8 cellular contexts compared by ENCODE assay signal in genomic region chr6:137697267-137697938, GRCh38.
DNase-seq lines count a peak whose midpoint lies in the region; ATAC-seq and TF ChIP-seq lines count a peak whose summit lies in the region.

No MANE protein-coding gene starts in this region.

- no peaks in the 10 kb centered on the region for H3K27me3 ChIP-seq in Caco-2 (replicated peaks; ENCODE audit: control insufficient read depth, insufficient read depth, low read length)

- BruUV-seq in Caco-2 (replicated peaks; lab: Mats Ljungman, UMichigan) = no TSS peak

- peaks cover 44% of the 10 kb centered on the region for H3K4me1 ChIP-seq in Caco-2

- no peaks in the 10 kb centered on the region for H3K27me3 Mint-ChIP-seq in Caco-2 (ENCODE audit: insufficient read depth, unreplicated experiment)

- H3K9me3 Mint-ChIP-seq in Caco-2 (ENCODE audit: unreplicated experiment) = peaks cover 8% of the 10 kb centered on the region
- no peaks in the 10 kb centered on the region for H3K9me3 Mint-ChIP-seq in stimulated activated effector memory CD8-positive, alpha-beta T cell treated with anti-CD3 and anti-CD28 coated beads, Interleukin-12 subunit alpha, Interleukin-12 subunit beta, amount 100 ng/mL, for 72 hours

- no peak overlapping the region for H3K4me3 ChIP-seq in Caco-2 (ENCODE audit: low read depth, low read length)
- H3K4me3 ChIP-seq in fibroblast of pulmonary artery (replicated peaks; ENCODE audit: low read depth, low read length) = no peak overlapping the region

- peak; percentile 37 for ATAC-seq in GM19468 (IDR thresholded peaks at IDR 0.05; ENCODE audit: extremely low read depth, unreplicated experiment)
- ATAC-seq in stimulated activated effector memory CD8-positive, alpha-beta T cell treated with anti-CD3 and anti-CD28 coated beads, Interleukin-12 subunit alpha, Interleukin-12 subunit beta, amount 100 ng/mL, for 72 hours = peak; percentile 61

- POLR2A ChIA-PET in Caco-2 (lab: Charles Lee) = interaction anchor here (1.2 kb wide), 1 partner anchor 48 kb away, joined by 8 read pairs; no protein-coding TSS in a partner anchor

- H3K9me3 ChIP-seq in Caco-2 = peaks cover 4% of the 10 kb centered on the region; the same call in 1 of the 2 replicates

- H3K4me1 Mint-ChIP-seq in Caco-2 (ENCODE audit: low read depth, unreplicated experiment) = peaks cover 27% of the 10 kb centered on the region
- H3K4me1 Mint-ChIP-seq in stimulated activated effector memory CD8-positive, alpha-beta T cell treated with anti-CD3 and anti-CD28 coated beads, Interleukin-12 subunit alpha, Interleukin-12 subunit beta, amount 100 ng/mL, for 72 hours = peaks cover 84% of the 10 kb centered on the region

- no peaks in the 10 kb centered on the region for H3K36me3 ChIP-seq in Caco-2 (ENCODE audit: control insufficient read depth, insufficient read depth, low read length)

- peak; percentile 73 to 91 for DNase-seq in Caco-2
- DNase-seq in LoVo (ENCODE audit: low spot score) = peak; percentile 46
- peak; percentile 87 for DNase-seq in fibroblast of pulmonary artery (ENCODE audit: low read depth)
- DNase-seq in stimulated activated effector memory CD8-positive, alpha-beta T cell treated with anti-CD3 and anti-CD28 coated beads, Interleukin-12 subunit alpha, Interleukin-12 subunit beta, amount 100 ng/mL, for 72 hours (ENCODE audit: low spot score in 2 of 2) = peak in 1 of 2 donors; percentile 46
- DNase-seq in DMS153 (lab: John Stamatoyannopoulos, UW) = no peak
- no peak for DNase-seq in occipital lobe (lab: John Stamatoyannopoulos, UW)
- no peak for DNase-seq in activated gamma-delta T cell treated with Interleukin-2 at 50 U/mL for 16 hours

- no peak overlapping the region for H3K4me3 Mint-ChIP-seq in Caco-2 (ENCODE audit: unreplicated experiment)
- peak overlapping the region; percentile 59 for H3K4me3 Mint-ChIP-seq in stimulated activated effector memory CD8-positive, alpha-beta T cell treated with anti-CD3 and anti-CD28 coated beads, Interleukin-12 subunit alpha, Interleukin-12 subunit beta, amount 100 ng/mL, for 72 hours

- intact Hi-C loops in Caco-2 (cut with micrococcal nuclease; ENCODE audit: unreplicated experiment) = loop anchor here (1.0 to 5.0 kb wide), 4 partner anchors 37 to 600 kb away; no protein-coding TSS in a partner anchor

- TF ChIP-seq CTCF in Caco-2 (IDR thresholded peaks at IDR 0.05; ENCODE audit: insufficient read depth in 1 of 2, low read depth in 1 of 2, low read length in 1 of 2, severe bottlenecking in 1 of 2, unreplicated experiment in 1 of 2) = peak; percentile 34 to 35
- no peak for TF ChIP-seq CTCF in fibroblast of pulmonary artery (IDR thresholded peaks at IDR 0.05; ENCODE audit: low read length, missing control alignments)

- peak overlapping the region; percentile 94 for H3K27ac Mint-ChIP-seq in Caco-2 (ENCODE audit: unreplicated experiment)
- peak overlapping the region; percentile 20 for H3K27ac Mint-ChIP-seq in stimulated activated effector memory CD8-positive, alpha-beta T cell treated with anti-CD3 and anti-CD28 coated beads, Interleukin-12 subunit alpha, Interleukin-12 subunit beta, amount 100 ng/mL, for 72 hours

- peaks cover 7% of the 10 kb centered on the region for H3K36me3 Mint-ChIP-seq in Caco-2 (ENCODE audit: insufficient read depth, unreplicated experiment)
- H3K36me3 Mint-ChIP-seq in stimulated activated effector memory CD8-positive, alpha-beta T cell treated with anti-CD3 and anti-CD28 coated beads, Interleukin-12 subunit alpha, Interleukin-12 subunit beta, amount 100 ng/mL, for 72 hours = peaks cover 5% of the 10 kb centered on the region

- CTCF ChIA-PET in Caco-2 (lab: Charles Lee) = interaction anchor here (0.5 to 2.0 kb wide), 11 partner anchors 11 to 653 kb away, joined by 3 to 17 read pairs (median 5); no protein-coding TSS in a partner anchor

Comparison
In these comparisons a context has a peak if more than half of its experiments do, and no peak if none do; other contexts are left out.
1. DNase-seq: peak in Caco-2 (2 of 2), LoVo (single experiment) and fibroblast of pulmonary artery (single experiment); none in DMS153 (single experiment), occipital lobe (single experiment) and activated gamma-delta T cell treated with Interleukin-2 at 50 U/mL for 16 hours (single experiment).